ENCODE assay signal across 21 cellular contexts in genomic region chr2:36266536-36267121, GRCh38.
A peak's percentile ranks its signal among the peaks of the same experiment; 100 is the strongest.
DNase-seq lines count a peak whose midpoint lies in the region; ATAC-seq, FAIRE-seq and TF ChIP-seq lines count a peak whose summit lies in the region.
"Had no signal": no experiment of that assay in that cellular context is flagged by ENCODE, and none has a peak within 500 bp of the region (broad histone marks: within the 10 kb centered on the region; RNA-seq: fewer than 3 reads in every experiment).

No MANE protein-coding gene starts in this region.

- in situ Hi-C loops in ACHN (cut with HindIII; ENCODE audit: low pct_ligation_motif_present, low pct_unique_long_range_greater_than_20kb, low sequenced_read_pairs) = no loop called here

- H3K27me3 Mint-ChIP-seq in GM23338 (ENCODE audit: insufficient read depth, low read depth, poor library complexity) (peaks cover 9% of the 10 kb centered on the region), neural crest cell (ENCODE audit: low read depth) (no peaks in the 10 kb centered on the region)

- H3K9me3 ChIP-seq in kidney (ENCODE audit: control insufficient read depth in 1 of 2, low read length in 2 of 2) = no peaks in the 10 kb centered on the region
- H3K9me3 ChIP-seq: A549, BE2C had no signal

- DNase-seq in GM12864 (ENCODE audit: low read depth) (peak; percentile 4), GM23338 (ENCODE audit: low spot score) (peak; percentile 9), bronchial epithelial cell (ENCODE audit: low read depth) (peak; percentile 1), neural crest cell (ENCODE audit: low read depth, low spot score) (no peak), HK-2 (ENCODE audit: unreplicated experiment) (no peak), kidney (no peak), ACHN (no peak)
- DNase-seq: BE2C; DMS53; EL; GF-D8; GOT3; Kasumi-1; NCI-H1417; NCI-H1694 treated with DMSO at 0.1 percent for 48 hours; NCI-H748 treated with DMSO at 0.1 percent for 48 hours; NK-92 treated with Interleukin-12 subunit alpha and Interleukin-12 subunit beta, amount 100 ng/mL, for 24 hours had no signal

- FAIRE-seq in bronchial epithelial cell (lab: Jason Lieb, UNC) (no peak), kidney (lab: Jason Lieb, UNC) (no peak)
- FAIRE-seq: A549, D721Med, GM12891 had no signal

- ATAC-seq in GM23338 = no peak; the same call in 2 of the 3 replicates
- ATAC-seq: SK-N-SH treated with all-trans-retinoic acid at 6 μM for 48 hours had no signal

- H3K4me1 Mint-ChIP-seq in GM23338 (peaks cover 36% of the 10 kb centered on the region), neural crest cell (peaks cover 11% of the 10 kb centered on the region)

- H3K27me3 ChIP-seq in GM23338 (ENCODE audit: insufficient read depth) = no peaks in the 10 kb centered on the region
- no peaks in the 10 kb centered on the region for H3K27me3 ChIP-seq in bronchial epithelial cell (ENCODE audit: control insufficient read depth, insufficient read depth, low read length)
- H3K27me3 ChIP-seq: BE2C had no signal

- H3K27ac ChIP-seq in GM23338 (ENCODE audit: low read depth) (no peak overlapping the region), kidney (ENCODE audit: low read depth in 2 of 2, low read length in 2 of 2) (no peak overlapping the region)
- H3K27ac ChIP-seq: A549 had no signal

- H3K4me2 ChIP-seq in GM23338 = no peak overlapping the region
- H3K4me2 ChIP-seq: A549 had no signal

- no peak overlapping the region for H3K4me3 ChIP-seq in GM12864 (ENCODE audit: low read depth, low read length)
- H3K4me3 ChIP-seq in GM23338 = no peak overlapping the region
- no peak overlapping the region for H3K4me3 ChIP-seq in bronchial epithelial cell (ENCODE audit: low read depth, low read length)
- H3K4me3 ChIP-seq in kidney (ENCODE audit: low read length in 2 of 2) = no peak overlapping the region
- H3K4me3 ChIP-seq: A549 had no signal

- no peaks in the 10 kb centered on the region for H3F3A ChIP-seq in GM23338 (replicated peaks; ENCODE audit: low read depth)

- H2AFZ ChIP-seq in GM23338 = peak overlapping the region; percentile 24; the same call in 1 of the 2 replicates

- H3K9me3 Mint-ChIP-seq in GM23338 (peaks cover 13% of the 10 kb centered on the region), neural crest cell (peaks cover 10% of the 10 kb centered on the region)

- H3K4me3 Mint-ChIP-seq in GM23338 (no peak overlapping the region), neural crest cell (no peak overlapping the region)

- H3K79me2 ChIP-seq in GM23338 (replicated peaks; ENCODE audit: insufficient read depth) = no peaks in the 10 kb centered on the region

- no peaks in the 10 kb centered on the region for H3K9me2 ChIP-seq in GM23338 (ENCODE audit: insufficient read depth)

- H3K27ac Mint-ChIP-seq in GM23338 = 0 out of 2 replicates have a peak overlapping the region, but pooled peaks have one; percentile 4
- peak overlapping the region; percentile 73 for H3K27ac Mint-ChIP-seq in neural crest cell (ENCODE audit: unreplicated experiment)

- intact Hi-C loops in kidney (cut with DNase I) = no loop called here

- no peak overlapping the region for H3K9ac ChIP-seq in kidney (ENCODE audit: low read length in 2 of 2)

- H3K36me3 ChIP-seq in GM23338 (ENCODE audit: insufficient read depth) (no peaks in the 10 kb centered on the region), bronchial epithelial cell (ENCODE audit: control insufficient read depth, insufficient read depth, low read length) (no peaks in the 10 kb centered on the region), kidney (ENCODE audit: control insufficient read depth in 1 of 2, insufficient read depth in 2 of 2, low read length in 2 of 2) (no peaks in the 10 kb centered on the region)
- H3K36me3 ChIP-seq: BE2C had no signal

- H3K36me3 Mint-ChIP-seq in GM23338 (ENCODE audit: low read depth) (peaks cover 23% of the 10 kb centered on the region; the same call in 2 of the 3 replicates), neural crest cell (ENCODE audit: low read depth) (peaks cover 10% of the 10 kb centered on the region)

- no peaks in the 10 kb centered on the region for H4K20me1 ChIP-seq in GM23338 (replicated peaks; ENCODE audit: insufficient read depth)

- H3K4me1 ChIP-seq in GM23338 (ENCODE audit: insufficient read depth) (peaks cover 26% of the 10 kb centered on the region), kidney (ENCODE audit: control insufficient read depth in 1 of 2, insufficient read depth in 1 of 2, low read depth in 1 of 2, low read length in 2 of 2) (no peaks in the 10 kb centered on the region)
- H3K4me1 ChIP-seq: A549, BE2C had no signal

- TF ChIP-seq CTCF in GM12864 (IDR thresholded peaks at IDR 0.05; ENCODE audit: low read depth, low read length, missing control alignments) = peak; percentile 33
- TF ChIP-seq CTCF in GM23338 (conservative IDR thresholded peaks at IDR 0.05; ENCODE audit: low read depth in 2 of 2) = peak in 1 of 2 experiments; percentile 27; a peak in 2 of 4 replicates
- no peak for TF ChIP-seq CTCF in bronchial epithelial cell (IDR thresholded peaks at IDR 0.05; ENCODE audit: insufficient read depth, low read length, severe bottlenecking)
- TF ChIP-seq CTCF in neural crest cell (conservative IDR thresholded peaks at IDR 0.05) = no peak
- TF ChIP-seq CTCF in kidney (IDR thresholded peaks at IDR 0.05; ENCODE audit: borderline replicate concordance, extremely low read depth, insufficient read depth) = no peak

TF ChIP-seq in GM23338, 12 proteins besides CTCF, POLR2A, EP300 and RAD21 (continues in another document):
- TF ChIP-seq CREB1 (CRISPR knock-in tag; IDR thresholded peaks at IDR 0.05; ENCODE audit: low read depth) (no peak), POLR2AphosphoS5 (IDR thresholded peaks at IDR 0.05; ENCODE audit: low read depth) (no peak), ETS1 (IDR thresholded peaks at IDR 0.05) (no peak), REST (IDR thresholded peaks at IDR 0.05; ENCODE audit: unreplicated experiment) (no peak), ZNF114 (CRISPR knock-in tag; IDR thresholded peaks at IDR 0.05) (no peak)

Comparison
In these comparisons a context has a peak if more than half of its experiments do, and no peak if none do; other contexts are left out.
1. DNase-seq: peak in GM12864 (single experiment), GM23338 (single experiment) and bronchial epithelial cell (single experiment); none in neural crest cell (single experiment), HK-2 (single experiment), kidney (single experiment) and ACHN (single experiment).